18 cellular contexts compared by ENCODE assay signal in the genomic region with DNA sequence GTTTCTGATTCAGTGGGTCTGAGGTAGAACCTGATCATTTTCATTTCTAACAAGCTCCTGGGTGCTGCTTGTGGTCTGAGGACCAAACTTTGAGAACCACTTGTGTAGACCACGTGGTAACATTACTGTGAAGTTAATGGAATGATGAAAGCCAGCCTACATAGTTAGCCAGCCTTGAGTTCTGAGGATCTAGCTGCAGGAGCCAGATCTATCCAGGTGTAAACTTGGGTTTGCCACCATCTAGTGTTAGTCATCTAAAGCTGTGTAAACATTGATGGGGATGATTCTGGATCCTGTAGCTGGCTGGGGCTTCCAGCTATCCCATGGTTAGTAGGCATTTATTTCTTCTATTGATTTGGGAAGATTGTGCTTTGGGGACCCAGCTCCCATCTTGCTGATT.
A peak's percentile ranks its signal among the peaks of the same experiment; 100 is the strongest.
DNase-seq lines count a peak whose midpoint lies in the region; ATAC-seq lines count a peak whose summit lies in the region.
"Had no signal": no experiment of that assay in that cellular context is flagged by ENCODE, and none has a peak within 500 bp of the region (broad histone marks: within the 10 kb centered on the region; RNA-seq: fewer than 3 reads in every experiment).

No MANE protein-coding gene starts in this region.

- DNase-seq in NCI-H1417 (lab: John Stamatoyannopoulos, UW) (peak in 2 of 3 experiments; percentile 27 to 28), NCI-H1417 treated with DMSO at 0.1 percent for 48 hours (lab: John Stamatoyannopoulos, UW) (no peak), DMS53 treated with DMSO at 0.1 percent for 48 hours (lab: John Stamatoyannopoulos, UW; ENCODE audit: unreplicated experiment) (peak; percentile 43), NCI-H2029 treated with DMSO at 0.1 percent for 48 hours (lab: John Stamatoyannopoulos, UW) (peak; percentile 21), kidney tubule cell (ENCODE audit: low spot score) (peak; percentile 8), NCI-H2227 (lab: John Stamatoyannopoulos, UW; ENCODE audit: unreplicated experiment) (no peak)
- DNase-seq: activated CD4-positive, alpha-beta T cell treated with anti-CD3 and anti-CD28 coated beads for 4 hours; activated CD8-positive, alpha-beta memory T cell treated with anti-CD3 and anti-CD28 coated beads for 24 hours; activated T-cell treated with anti-CD3 and anti-CD28 coated beads, Interleukin-2, amount 50 U/mL, for 1 hour; adrenal gland; AML-193; CD8-positive, alpha-beta T cell; HCEC 1CT; NCI-H1105; NCI-H2227 treated with DMSO at 0.1 percent for 48 hours; stimulated activated CD4-positive, alpha-beta T cell treated with anti-CD3 and anti-CD28 coated beads, Interleukin-15, amount 100 ng/mL, for 24 hours had no signal

- ATAC-seq in GM21526 (IDR thresholded peaks at IDR 0.05; ENCODE audit: low FRiP score, unreplicated experiment) (no peak), GM19035 (IDR thresholded peaks at IDR 0.05; ENCODE audit: unreplicated experiment) (no peak)
- ATAC-seq: CD8-positive, alpha-beta T cell had no signal

Comparison
In these comparisons a context has a peak if more than half of its experiments do, and no peak if none do; other contexts are left out.
1. DNase-seq: peak in NCI-H1417 (2 of 3), DMS53 treated with DMSO at 0.1 percent for 48 hours (single experiment), NCI-H2029 treated with DMSO at 0.1 percent for 48 hours (single experiment) and kidney tubule cell (single experiment); none in NCI-H1417 treated with DMSO at 0.1 percent for 48 hours (single experiment) and NCI-H2227 (single experiment).